ENCODE assay signal across 1 cellular context in genomic region chr6:146550911-146551310, GRCh38.
TF ChIP-seq lines count a peak whose summit lies in the region.

No MANE protein-coding gene starts in this region.

TF ChIP-seq in IMR-90, 13 proteins besides CTCF, POLR2A, EP300 and RAD21:
- TF ChIP-seq FOS (IDR thresholded peaks at IDR 0.05; ENCODE audit: low read depth, low read length) (no peak), ELK1 (IDR thresholded peaks at IDR 0.05; ENCODE audit: borderline replicate concordance, low read depth, low read length) (no peak), CEBPB (IDR thresholded peaks at IDR 0.05; ENCODE audit: low read depth, low read length) (peak; percentile 100), RCOR1 (IDR thresholded peaks at IDR 0.05; ENCODE audit: insufficient replicate concordance, low read length) (no peak)
